In genomic region chr7:125480762-125481161, GRCh38 we compare ENCODE assay signal across 34 cellular contexts.
"Had no signal": no experiment of that assay in that cellular context is flagged by ENCODE, and none has a peak within 500 bp of the region (broad histone marks: within the 10 kb centered on the region; RNA-seq: fewer than 3 reads in every experiment).

No MANE protein-coding gene starts in this region.

- H3K36me3 Mint-ChIP-seq: activated naive CD8-positive, alpha-beta T cell treated with anti-CD3 and anti-CD28 coated beads for 36 hours; T-cell had no signal

- H3K27me3 Mint-ChIP-seq: activated CD4-positive, alpha-beta T cell treated with anti-CD3 and anti-CD28 coated beads, Interleukin-2, amount 10 ng/mL, durations not matched to agents 24 days and 14 days; activated CD8-positive, alpha-beta T cell treated with anti-CD3 and anti-CD28 coated beads for 36 hours; activated naive CD8-positive, alpha-beta T cell treated with anti-CD3 and anti-CD28 coated beads for 36 hours; activated T-helper 17 cell treated with anti-CD3 and anti-CD28 coated beads, Interleukin-2, amount 50 U/mL, for 72 hours; T-cell; T-helper 17 cell had no signal

- H3K4me3 Mint-ChIP-seq: activated CD4-positive, alpha-beta T cell treated with anti-CD3 and anti-CD28 coated beads, Interleukin-2, amount 10 ng/mL, durations not matched to agents 24 days and 14 days; activated CD8-positive, alpha-beta T cell treated with anti-CD3 and anti-CD28 coated beads for 36 hours; activated naive CD8-positive, alpha-beta T cell treated with anti-CD3 and anti-CD28 coated beads for 36 hours; activated T-cell treated with anti-CD3 and anti-CD28 coated beads, Interleukin-2, amount 50 U/mL, for 72 hours; activated T-helper 17 cell treated with anti-CD3 and anti-CD28 coated beads, Interleukin-2, amount 50 U/mL, for 72 hours; T-cell; T-helper 17 cell had no signal

- H3K27ac Mint-ChIP-seq: activated CD4-positive, alpha-beta T cell treated with anti-CD3 and anti-CD28 coated beads, Interleukin-2, amount 10 ng/mL, durations not matched to agents 24 days and 14 days; activated CD8-positive, alpha-beta T cell treated with anti-CD3 and anti-CD28 coated beads for 36 hours; activated naive CD8-positive, alpha-beta T cell treated with anti-CD3 and anti-CD28 coated beads for 36 hours; activated T-cell treated with anti-CD3 and anti-CD28 coated beads, Interleukin-2, amount 50 U/mL, for 72 hours; activated T-helper 17 cell treated with anti-CD3 and anti-CD28 coated beads, Interleukin-2, amount 50 U/mL, for 72 hours; T-cell; T-helper 17 cell had no signal

- ATAC-seq: activated CD8-positive, alpha-beta T cell treated with anti-CD3 and anti-CD28 coated beads for 36 hours; activated T-cell treated with anti-CD3 and anti-CD28 coated beads, Interleukin-2, amount 50 U/mL, for 72 hours; activated T-helper 17 cell treated with anti-CD3 and anti-CD28 coated beads, Interleukin-2, amount 50 U/mL, for 72 hours; Right ventricle myocardium inferior; SK-N-SH treated with all-trans-retinoic acid at 6 μM for 48 hours; T-cell; T-helper 17 cell had no signal

- H3K4me2 ChIP-seq: PC-9 had no signal

- H3K27me3 ChIP-seq: brain microvascular endothelial cell had no signal

- H3K36me3 ChIP-seq: brain microvascular endothelial cell, WERI-Rb-1 had no signal

- H3K9me3 Mint-ChIP-seq: activated CD4-positive, alpha-beta T cell treated with anti-CD3 and anti-CD28 coated beads, Interleukin-2, amount 10 ng/mL, durations not matched to agents 24 days and 14 days; activated naive CD8-positive, alpha-beta T cell treated with anti-CD3 and anti-CD28 coated beads for 36 hours had no signal

- DNase-seq: activated CD4-positive, alpha-beta T cell treated with anti-CD3 and anti-CD28 coated beads, Interleukin-2, amount 10 ng/mL, durations not matched to agents 24 days and 14 days; activated CD4-positive, alpha-beta T cell treated with anti-CD3 and anti-CD28 coated beads, Interleukin-2, amount 50 U/mL, for 4 hours; activated CD8-positive, alpha-beta T cell treated with anti-CD3 and anti-CD28 coated beads for 36 hours; activated effector memory CD4-positive, alpha-beta T cell treated with anti-CD3 and anti-CD28 coated beads, Interleukin-2, amount 50 U/mL, for 16 hours; activated naive CD4-positive, alpha-beta T cell; activated naive CD4-positive, alpha-beta T cell treated with anti-CD3 and anti-CD28 coated beads, Interleukin-2, amount 50 U/mL, for 16 hours; activated naive CD8-positive, alpha-beta T cell treated with anti-CD3 and anti-CD28 coated beads for 36 hours; activated T-cell treated with anti-CD3 and anti-CD28 coated beads, Interleukin-2, amount 50 U/mL, for 1 hour; activated T-cell treated with anti-CD3 and anti-CD28 coated beads, Interleukin-2, amount 50 U/mL, for 72 hours; amniotic stem cell; aorta; brain microvascular endothelial cell; central memory CD4-positive, alpha-beta T cell; Karpas-422; NCI-H1105; NCI-H1417 treated with DMSO at 0.1 percent for 48 hours; NCI-H187 treated with DMSO at 0.1 percent for 48 hours; NCI-H2081; NCI-H2171 treated with DMSO at 0.1 percent for 48 hours; NCI-H2227 treated with DMSO at 0.1 percent for 48 hours; NCI-H446; NCI-H524; NCI-H69; NCI-H82; PC-9; SIG-M5; T-cell; T-helper 17 cell; T-helper 9 cell; WERI-Rb-1 had no signal

- H3K27ac ChIP-seq: brain microvascular endothelial cell, PC-9, RWPE1, WERI-Rb-1 had no signal

- H3K4me3 ChIP-seq: PC-9 had no signal

- H3K4me1 Mint-ChIP-seq: activated CD4-positive, alpha-beta T cell treated with anti-CD3 and anti-CD28 coated beads, Interleukin-2, amount 10 ng/mL, durations not matched to agents 24 days and 14 days; activated naive CD8-positive, alpha-beta T cell treated with anti-CD3 and anti-CD28 coated beads for 36 hours; activated T-helper 17 cell treated with anti-CD3 and anti-CD28 coated beads, Interleukin-2, amount 50 U/mL, for 72 hours; T-cell; T-helper 17 cell had no signal

- H2AFZ ChIP-seq: PC-9 had no signal
